12 cellular contexts compared by ENCODE assay signal in genomic region chr14:81382517-81383225, GRCh38. TPM values are rescaled to one million over a fixed set of nuclear protein-coding genes. Genes with fewer than 3 reads are reported as not detected.
"Had no signal": no experiment of that assay in that cellular context is flagged by ENCODE, and none has a peak within 500 bp of the region (broad histone marks: within the 10 kb centered on the region; RNA-seq: fewer than 3 reads in every experiment).

No MANE protein-coding gene starts in this region.

- H3K27me3 ChIP-seq: colonic mucosa had no signal

- H3K4me3 ChIP-seq: colonic mucosa, thoracic aorta had no signal

- DNase-seq: activated CD4-positive, alpha-beta memory T cell treated with anti-CD3 and anti-CD28 coated beads, Interleukin-2, amount 10 ng/mL, durations not matched to agents 7 days and 5 days; activated CD4-positive, alpha-beta T cell treated with anti-CD3 and anti-CD28 coated beads for 4 hours; activated effector memory CD4-positive, alpha-beta T cell treated with Interleukin-2 at 50 U/mL for 16 hours; activated naive CD4-positive, alpha-beta T cell treated with anti-CD3 and anti-CD28 coated beads, Interleukin-2, amount 50 U/mL, for 16 hours; activated T-cell treated with anti-CD3 and anti-CD28 coated beads, Interleukin-2, amount 50 U/mL, for 4 hours; colonic mucosa; foreskin melanocyte; stimulated activated CD4-positive, alpha-beta T cell treated with anti-CD3 and anti-CD28 coated beads, Interleukin-2, amount 100 ng/mL, for 24 hours; WERI-Rb-1 had no signal

- H3K4me1 ChIP-seq: colonic mucosa had no signal

- ATAC-seq: activated T-cell treated with anti-CD3 and anti-CD28 coated beads, Interleukin-2, amount 50 U/mL, for 4 hours; stimulated activated effector memory CD8-positive, alpha-beta T cell treated with anti-CD3 and anti-CD28 coated beads, Interleukin-12 subunit alpha, Interleukin-12 subunit beta, amount 100 ng/mL, for 72 hours had no signal

- H3K27ac ChIP-seq: colonic mucosa, thoracic aorta, WERI-Rb-1 had no signal

- H3K9me3 ChIP-seq: colonic mucosa, thoracic aorta had no signal

- H3K36me3 ChIP-seq: colonic mucosa, thoracic aorta had no signal

RNA-seq across cellular contexts. Expression of gene STON2, which starts 17.5 kb away (rescaled TPM):
- total RNA-seq: osteocyte had no signal
